In genomic region chr5:135135530-135136201, GRCh38 we compare ENCODE assay signal across 1 cellular context.
TF ChIP-seq lines count a peak whose summit lies in the region.

No MANE protein-coding gene starts in this region.

TF ChIP-seq in K562, 482 proteins besides CTCF, POLR2A, EP300 and RAD21 (continued from another document and continues in another):
- TF ChIP-seq RREB1 (CRISPR knock-in tag; IDR thresholded peaks at IDR 0.05) (no peak), ZNF280B (CRISPR knock-in tag; IDR thresholded peaks at IDR 0.05) (no peak), MLX (CRISPR knock-in tag; conservative IDR thresholded peaks at IDR 0.05) (no peak), PPARD (CRISPR knock-in tag; IDR thresholded peaks at IDR 0.05) (no peak), KLF6 (CRISPR knock-in tag; IDR thresholded peaks at IDR 0.05; ENCODE audit: borderline replicate concordance) (no peak), ZNF431 (CRISPR knock-in tag; IDR thresholded peaks at IDR 0.05) (no peak), ZNF696 (CRISPR knock-in tag; conservative IDR thresholded peaks at IDR 0.05) (no peak), ZBTB40 (IDR thresholded peaks at IDR 0.05) (no peak), ZBTB40 (CRISPR knock-in tag; IDR thresholded peaks at IDR 0.05) (no peak), ARID3A (IDR thresholded peaks at IDR 0.05; ENCODE audit: borderline replicate concordance, low read depth, low read length) (no peak), ID3 (CRISPR knock-in tag; IDR thresholded peaks at IDR 0.05) (no peak), ID3 (tag; IDR thresholded peaks at IDR 0.05) (no peak), ZNF311 (CRISPR knock-in tag; IDR thresholded peaks at IDR 0.05) (no peak), CBFA2T2 (conservative IDR thresholded peaks at IDR 0.05) (0 out of 2 replicates have a peak, but pooled peaks have one; percentile 18), KDM4B (IDR thresholded peaks at IDR 0.05; ENCODE audit: borderline replicate concordance in 2 of 2, low read depth in 1 of 2) (no peak), GMEB1 (CRISPR knock-in tag; IDR thresholded peaks at IDR 0.05) (no peak), NCOA1 (IDR thresholded peaks at IDR 0.05; ENCODE audit: low read depth) (peak; percentile 32; the same call in 1 of the 2 replicates), MCM7 (IDR thresholded peaks at IDR 0.05) (no peak), ATF7 (IDR thresholded peaks at IDR 0.05) (peak; percentile 74), SMAD3 (CRISPR knock-in tag; conservative IDR thresholded peaks at IDR 0.05) (no peak), DIDO1 (tag; IDR thresholded peaks at IDR 0.05; ENCODE audit: low read depth) (no peak), RFX1 (IDR thresholded peaks at IDR 0.05) (no peak), GATAD2A (IDR thresholded peaks at IDR 0.05) (no peak), SPI1 (IDR thresholded peaks at IDR 0.05; ENCODE audit: borderline replicate concordance, low read depth, low read length) (no peak), ASH1L (IDR thresholded peaks at IDR 0.05; ENCODE audit: borderline replicate concordance, low read depth, partially characterized antibody) (no peak), ZNF197 (CRISPR knock-in tag; IDR thresholded peaks at IDR 0.05; ENCODE audit: low read depth) (no peak), ZNF830 (CRISPR knock-in tag; IDR thresholded peaks at IDR 0.05) (no peak)
